Comparison of ENCODE assay signal across 11 cellular contexts in genomic region chr13:50353651-50354415, GRCh38.
DNase-seq lines count a peak whose midpoint lies in the region; ATAC-seq and TF ChIP-seq lines count a peak whose summit lies in the region.
"Had no signal": no experiment of that assay in that cellular context is flagged by ENCODE, and none has a peak within 500 bp of the region (broad histone marks: within the 10 kb centered on the region; RNA-seq: fewer than 3 reads in every experiment).

No MANE protein-coding gene starts in this region.

- H3K4me3 ChIP-seq in HEK293 (ENCODE audit: low read depth, low read length) (no peak overlapping the region), gastroesophageal sphincter (no peak overlapping the region)

- no peak overlapping the region for H3K27ac Mint-ChIP-seq in stimulated activated effector memory CD8-positive, alpha-beta T cell treated with anti-CD3 and anti-CD28 coated beads, Interleukin-12 subunit alpha, Interleukin-12 subunit beta, amount 100 ng/mL, for 72 hours
- H3K27ac Mint-ChIP-seq in stimulated activated naive B cell treated with anti-CD40 and anti-IgM and Interleukin-4, amounts not matched to agents 10 μg/mL and 1 μg/mL and 100 μg/mL, for 72 hours: no peak overlapping the region
- no peak overlapping the region for H3K27ac Mint-ChIP-seq in activated CD4-positive, alpha-beta memory T cell treated with anti-CD3 and anti-CD28 coated beads, Interleukin-2, amount 10 ng/mL, durations not matched to agents 7 days and 5 days

- intact Hi-C loops in cardiac septum (cut with DNase I): no loop called here

- H3K27ac ChIP-seq in HEK293 (ENCODE audit: extremely low read depth, low read depth, low read length) (no peak overlapping the region; the same call in 1 of the 2 replicates), gastroesophageal sphincter (peak overlapping the region in 3 of 4 donors; percentile 27 to 57 (median 28))

- POLR2A ChIA-PET in HEK293 (lab: Yijun Ruan, JAX): interaction anchor here (0.5 kb wide), 1 partner anchor 207 kb away, joined by 5 read pairs; no protein-coding TSS in a partner anchor
- POLR2A ChIA-PET in activated CD4-positive, alpha-beta memory T cell treated with anti-CD3 and anti-CD28 coated beads, Interleukin-2, amount 10 ng/mL, durations not matched to agents 7 days and 5 days (lab: Charles Lee): no interaction called here

- TF ChIP-seq CTCF in HEK293 (tag by site-specific recombination; IDR thresholded peaks at IDR 0.05): no peak
- TF ChIP-seq CTCF in gastroesophageal sphincter (IDR thresholded peaks at IDR 0.05): no peak

- no peak for TF ChIP-seq POLR2A in gastroesophageal sphincter (IDR thresholded peaks at IDR 0.05)

- no peak overlapping the region for H3K4me3 Mint-ChIP-seq in stimulated activated effector memory CD8-positive, alpha-beta T cell treated with anti-CD3 and anti-CD28 coated beads, Interleukin-12 subunit alpha, Interleukin-12 subunit beta, amount 100 ng/mL, for 72 hours
- H3K4me3 Mint-ChIP-seq in stimulated activated naive B cell treated with anti-CD40 and anti-IgM and Interleukin-4, amounts not matched to agents 10 μg/mL and 1 μg/mL and 100 μg/mL, for 72 hours: no peak overlapping the region
- no peak overlapping the region for H3K4me3 Mint-ChIP-seq in activated CD4-positive, alpha-beta memory T cell treated with anti-CD3 and anti-CD28 coated beads, Interleukin-2, amount 10 ng/mL, durations not matched to agents 7 days and 5 days

- H3K4me1 Mint-ChIP-seq in stimulated activated effector memory CD8-positive, alpha-beta T cell treated with anti-CD3 and anti-CD28 coated beads, Interleukin-12 subunit alpha, Interleukin-12 subunit beta, amount 100 ng/mL, for 72 hours: peaks cover 54% of the 10 kb centered on the region
- H3K4me1 Mint-ChIP-seq in stimulated activated naive B cell treated with anti-CD40 and anti-IgM and Interleukin-4, amounts not matched to agents 10 μg/mL and 1 μg/mL and 100 μg/mL, for 72 hours: peaks cover 21 to 44% of the 10 kb centered on the region in 2 donors
- peaks cover 14% of the 10 kb centered on the region for H3K4me1 Mint-ChIP-seq in activated CD4-positive, alpha-beta memory T cell treated with anti-CD3 and anti-CD28 coated beads, Interleukin-2, amount 10 ng/mL, durations not matched to agents 7 days and 5 days

- WGBS in gastroesophageal sphincter (ENCODE audit: low coverage in 1 of 2), 2 donors: 42 to 66% methylated on average over 3 of the region's 3 CpGs

- peaks cover 8% of the 10 kb centered on the region for H3K4me1 ChIP-seq in HEK293 (ENCODE audit: control insufficient read depth, insufficient read depth, low read length)
- H3K4me1 ChIP-seq in gastroesophageal sphincter: peaks cover 12 to 39% (median 14%) of the 10 kb centered on the region in 3 donors

- H3K27me3 ChIP-seq in gastroesophageal sphincter: no peaks in the 10 kb centered on the region

- H3K27me3 Mint-ChIP-seq in stimulated activated naive B cell treated with anti-CD40 and anti-IgM and Interleukin-4, amounts not matched to agents 10 μg/mL and 1 μg/mL and 100 μg/mL, for 72 hours: peaks cover 0 to 2% of the 10 kb centered on the region in 2 donors
- peaks cover 44% of the 10 kb centered on the region for H3K27me3 Mint-ChIP-seq in activated CD4-positive, alpha-beta memory T cell treated with anti-CD3 and anti-CD28 coated beads, Interleukin-2, amount 10 ng/mL, durations not matched to agents 7 days and 5 days

- TF ChIP-seq EP300 in gastroesophageal sphincter (IDR thresholded peaks at IDR 0.05): no peak

- CTCF ChIA-PET in HEK293 (lab: Yijun Ruan, JAX): interaction anchor here (0.6 kb wide), 2 partner anchors 40 to 648 kb away, joined by 3 read pairs; no protein-coding TSS in a partner anchor
- CTCF ChIA-PET in activated CD4-positive, alpha-beta memory T cell treated with anti-CD3 and anti-CD28 coated beads, Interleukin-2, amount 10 ng/mL, durations not matched to agents 7 days and 5 days (lab: Charles Lee): no interaction called here

- H3K36me3 Mint-ChIP-seq in stimulated activated effector memory CD8-positive, alpha-beta T cell treated with anti-CD3 and anti-CD28 coated beads, Interleukin-12 subunit alpha, Interleukin-12 subunit beta, amount 100 ng/mL, for 72 hours: no peaks in the 10 kb centered on the region
- H3K36me3 Mint-ChIP-seq in stimulated activated naive B cell treated with anti-CD40 and anti-IgM and Interleukin-4, amounts not matched to agents 10 μg/mL and 1 μg/mL and 100 μg/mL, for 72 hours: no peaks in the 10 kb centered on the region
- H3K36me3 Mint-ChIP-seq in activated CD4-positive, alpha-beta memory T cell treated with anti-CD3 and anti-CD28 coated beads, Interleukin-2, amount 10 ng/mL, durations not matched to agents 7 days and 5 days (ENCODE audit: low read depth): no peaks in the 10 kb centered on the region

- DNase-seq in T1000 (lab: John Stamatoyannopoulos, UW) (peak; percentile 7), cardiac septum (ENCODE audit: low spot score) (no peak)
- DNase-seq in stimulated activated effector memory CD8-positive, alpha-beta T cell treated with anti-CD3 and anti-CD28 coated beads, Interleukin-12 subunit alpha, Interleukin-12 subunit beta, amount 100 ng/mL, for 72 hours (ENCODE audit: low spot score in 2 of 2): no peak
- DNase-seq in stimulated activated naive B cell treated with anti-CD40 and anti-IgM and Interleukin-4, amounts not matched to agents 10 μg/mL and 1 μg/mL and 100 μg/mL, for 72 hours: no peak
- DNase-seq in activated CD4-positive, alpha-beta memory T cell treated with anti-CD3 and anti-CD28 coated beads, Interleukin-2, amount 10 ng/mL, durations not matched to agents 7 days and 5 days: no peak
- DNase-seq: activated naive CD4-positive, alpha-beta T cell treated with Interleukin-2 at 50 U/mL for 16 hours; effector CD4-positive, alpha-beta T cell; NCI-H345; Right ventricle myocardium superior had no signal

- H3K36me3 ChIP-seq in HEK293 (ENCODE audit: control insufficient read depth in 2 of 2, insufficient read depth in 1 of 2, low read length in 2 of 2) (no peaks in the 10 kb centered on the region), gastroesophageal sphincter (no peaks in the 10 kb centered on the region)

- H3K9me3 ChIP-seq in HEK293 (ENCODE audit: control insufficient read depth, insufficient read depth, low read depth, low read length) (no peaks in the 10 kb centered on the region), gastroesophageal sphincter (no peaks in the 10 kb centered on the region)

- no peaks in the 10 kb centered on the region for H3K9me3 Mint-ChIP-seq in stimulated activated effector memory CD8-positive, alpha-beta T cell treated with anti-CD3 and anti-CD28 coated beads, Interleukin-12 subunit alpha, Interleukin-12 subunit beta, amount 100 ng/mL, for 72 hours
- H3K9me3 Mint-ChIP-seq in stimulated activated naive B cell treated with anti-CD40 and anti-IgM and Interleukin-4, amounts not matched to agents 10 μg/mL and 1 μg/mL and 100 μg/mL, for 72 hours: no peaks in the 10 kb centered on the region
- H3K9me3 Mint-ChIP-seq in activated CD4-positive, alpha-beta memory T cell treated with anti-CD3 and anti-CD28 coated beads, Interleukin-2, amount 10 ng/mL, durations not matched to agents 7 days and 5 days: no peaks in the 10 kb centered on the region

- ATAC-seq in gastroesophageal sphincter: peak; percentile 82
- peak; percentile 82 for ATAC-seq in stimulated activated effector memory CD8-positive, alpha-beta T cell treated with anti-CD3 and anti-CD28 coated beads, Interleukin-12 subunit alpha, Interleukin-12 subunit beta, amount 100 ng/mL, for 72 hours
- ATAC-seq in stimulated activated naive B cell treated with anti-CD40 and anti-IgM and Interleukin-4, amounts not matched to agents 10 μg/mL and 1 μg/mL and 100 μg/mL, for 72 hours (replicated peaks): no peak

TF ChIP-seq in HEK293, 187 proteins besides CTCF, POLR2A, EP300 and RAD21:
- TF ChIP-seq ZNF600 (tag by site-specific recombination; IDR thresholded peaks at IDR 0.05) (peak; percentile 55; the same call in 1 of the 2 replicates), OVOL3 (tag by site-specific recombination; IDR thresholded peaks at IDR 0.05) (no peak), SCRT2 (tag by site-specific recombination; IDR thresholded peaks at IDR 0.05) (0 out of 2 replicates have a peak, but pooled peaks have one; percentile 16), YY2 (tag by site-specific recombination; IDR thresholded peaks at IDR 0.05) (no peak), REPIN1 (tag by site-specific recombination; IDR thresholded peaks at IDR 0.05; ENCODE audit: low read depth) (no peak), SP7 (tag by site-specific recombination; IDR thresholded peaks at IDR 0.05) (no peak)

Comparison
In these comparisons a context has a peak if more than half of its experiments do, and no peak if none do; other contexts are left out.
1. ATAC-seq: peak in gastroesophageal sphincter (single experiment) and stimulated activated effector memory CD8-positive, alpha-beta T cell treated with anti-CD3 and anti-CD28 coated beads, Interleukin-12 subunit alpha, Interleukin-12 subunit beta, amount 100 ng/mL, for 72 hours (single experiment); none in stimulated activated naive B cell treated with anti-CD40 and anti-IgM and Interleukin-4, amounts not matched to agents 10 μg/mL and 1 μg/mL and 100 μg/mL, for 72 hours (0 of 2).